In the genomic region with DNA sequence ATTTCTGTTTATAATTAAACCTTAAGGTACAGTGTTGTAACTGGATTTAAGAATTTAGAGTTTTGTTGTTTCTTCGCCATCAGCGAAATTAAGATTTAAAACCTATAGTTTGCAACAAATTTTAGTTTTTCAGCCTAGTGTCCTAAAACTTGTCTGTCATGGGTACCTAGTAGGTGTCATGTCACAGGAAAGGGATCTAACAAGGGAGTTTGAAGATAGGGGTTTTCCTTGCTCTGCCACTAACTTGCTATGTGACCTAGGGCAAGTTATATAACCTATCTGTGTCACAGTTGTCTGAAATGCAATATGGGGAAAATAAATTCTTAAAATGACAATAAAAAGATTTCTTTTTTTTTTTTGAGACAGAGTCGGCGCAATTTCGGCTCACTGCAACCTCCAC, we compare ENCODE assay signal across 15 cellular contexts. TPM values are rescaled to one million over a fixed set of nuclear protein-coding genes. Genes with fewer than 3 reads are reported as not detected.
A peak's percentile ranks its signal among the peaks of the same experiment; 100 is the strongest.
DNase-seq lines count a peak whose midpoint lies in the region; ATAC-seq, FAIRE-seq and TF ChIP-seq lines count a peak whose summit lies in the region.
"Had no signal": no experiment of that assay in that cellular context is flagged by ENCODE, and none has a peak within 500 bp of the region (broad histone marks: within the 10 kb centered on the region; RNA-seq: fewer than 3 reads in every experiment).

No MANE protein-coding gene starts in this region.

- CTCF ChIA-PET in A549 (lab: Yijun Ruan, JAX): interaction anchor here (1.3 to 2.3 kb wide), 5 partner anchors 10 to 54 kb away, joined by 3 to 7 read pairs (median 6); no protein-coding TSS in a partner anchor
- CTCF ChIA-PET in CD8-positive, alpha-beta T cell (lab: Charles Lee): no interaction called here

- H3K27ac Mint-ChIP-seq in glutamatergic neuron (ENCODE audit: unreplicated experiment): peak overlapping the region; percentile 81
- H3K27ac Mint-ChIP-seq in CD8-positive, alpha-beta T cell: no peak overlapping the region
- H3K27ac Mint-ChIP-seq: activated CD4-positive, alpha-beta T cell treated with anti-CD3 and anti-CD28 coated beads, Interleukin-2, amount 10 ng/mL, durations not matched to agents 7 days and 5 days had no signal

- intact Hi-C loops in psoas muscle (cut with DNase I): no loop called here
- intact Hi-C loops in CD8-positive, alpha-beta T cell (cut with DNase I, micrococcal nuclease): no loop called here

- POLR2A ChIA-PET in A549 (lab: Yijun Ruan, JAX): interaction anchor here (1.1 kb wide), 1 partner anchor 9 kb away, joined by 4 read pairs; a partner anchor contains a TSS
- POLR2A ChIA-PET in CD8-positive, alpha-beta T cell (lab: Charles Lee): interaction anchor here (0.7 kb wide), 1 partner anchor 8 kb away, joined by 3 read pairs; no protein-coding TSS in a partner anchor

- H3K4me2 ChIP-seq in A549: peak overlapping the region; percentile 66

- TF ChIP-seq CTCF in A549 (IDR thresholded peaks at IDR 0.05): no peak
- no peak for TF ChIP-seq CTCF in RWPE2 (IDR thresholded peaks at IDR 0.05; ENCODE audit: poor library complexity, severe bottlenecking)
- no peak for TF ChIP-seq CTCF in glutamatergic neuron (IDR thresholded peaks at IDR 0.05; ENCODE audit: partially characterized antibody, unreplicated experiment)
- TF ChIP-seq CTCF in psoas muscle (IDR thresholded peaks at IDR 0.05): no peak
- TF ChIP-seq CTCF in CD8-positive, alpha-beta T cell (IDR thresholded peaks at IDR 0.05): no peak

- DNase-seq in A549 (ENCODE audit: low read depth in 1 of 2, low spot score in 1 of 2) (no peak), RWPE2 (ENCODE audit: low spot score) (no peak), glutamatergic neuron (no peak), psoas muscle (no peak), DMS153 (lab: John Stamatoyannopoulos, UW) (no peak), HAP-1 (ENCODE audit: low spot score in 2 of 2) (no peak)
- DNase-seq in CD8-positive, alpha-beta T cell: no peak
- DNase-seq: activated CD4-positive, alpha-beta T cell treated with anti-CD3 and anti-CD28 coated beads, Interleukin-2, amount 10 ng/mL, durations not matched to agents 7 days and 5 days; Calu3; cortex of kidney; KG1; stimulated activated naive CD4-positive, alpha-beta T cell treated with Interleukin-2 at 50 U/mL for 16 hours; T-helper 17 cell had no signal

- H3K27ac ChIP-seq in A549 (peak overlapping the region in 1 of 2 experiments; percentile 12; a peak in 2 of 6 replicates), RWPE2 (ENCODE audit: poor library complexity, severe bottlenecking) (peak overlapping the region; percentile 34), psoas muscle (peak overlapping the region; percentile 75)
- no peak overlapping the region for H3K27ac ChIP-seq in CD8-positive, alpha-beta T cell (ENCODE audit: low read depth, low read length)

- no peak for ATAC-seq in A549
- no peak for ATAC-seq in RWPE2 (ENCODE audit: low read depth)
- no peak for ATAC-seq in psoas muscle
- ATAC-seq in HG02588 (IDR thresholded peaks at IDR 0.05; ENCODE audit: unreplicated experiment): no peak
- ATAC-seq in CD8-positive, alpha-beta T cell: no peak
- ATAC-seq: T-helper 17 cell had no signal

- H3K4me3 ChIP-seq in A549: no peak overlapping the region
- H3K4me3 ChIP-seq in RWPE2 (ENCODE audit: severe bottlenecking): no peak overlapping the region
- no peak overlapping the region for H3K4me3 ChIP-seq in psoas muscle
- no peak overlapping the region for H3K4me3 ChIP-seq in CD8-positive, alpha-beta T cell (ENCODE audit: low read depth, low read length)
- no peak overlapping the region for H3K4me3 ChIP-seq in HAP-1

- H3K36me3 ChIP-seq in RWPE2 (ENCODE audit: low read depth) (0 out of 2 replicates have a peak, but pooled peaks cover 8% of the 10 kb centered on the region), psoas muscle (ENCODE audit: insufficient read depth in 1 of 2, low read depth in 1 of 2) (no peaks in the 10 kb centered on the region), HAP-1 (replicated peaks) (no peaks in the 10 kb centered on the region)
- H3K36me3 ChIP-seq in CD8-positive, alpha-beta T cell (ENCODE audit: insufficient read depth, low read length): no peaks in the 10 kb centered on the region

- H3K4me1 ChIP-seq in A549 (peaks cover 24% of the 10 kb centered on the region), RWPE2 (ENCODE audit: insufficient read depth, poor library complexity, severe bottlenecking) (peaks cover 18% of the 10 kb centered on the region), psoas muscle (peaks cover 45% of the 10 kb centered on the region), HAP-1 (peaks cover 14% of the 10 kb centered on the region)
- H3K4me1 ChIP-seq in CD8-positive, alpha-beta T cell (ENCODE audit: insufficient read depth, low read length): no peaks in the 10 kb centered on the region

- H3K36me3 Mint-ChIP-seq in glutamatergic neuron (ENCODE audit: unreplicated experiment): peaks cover 7% of the 10 kb centered on the region
- H3K36me3 Mint-ChIP-seq in CD8-positive, alpha-beta T cell: peaks cover 5% of the 10 kb centered on the region

- H3K9me3 ChIP-seq in A549 (0 out of 3 replicates have a peak, but pooled peaks cover 8% of the 10 kb centered on the region), RWPE2 (ENCODE audit: severe bottlenecking) (peaks cover 40% of the 10 kb centered on the region), psoas muscle (no peaks in the 10 kb centered on the region), HAP-1 (peaks cover 7% of the 10 kb centered on the region)
- H3K9me3 ChIP-seq in CD8-positive, alpha-beta T cell (ENCODE audit: low read length): no peaks in the 10 kb centered on the region

- no peaks in the 10 kb centered on the region for H3K27me3 ChIP-seq in RWPE2 (ENCODE audit: insufficient read depth, poor library complexity, severe bottlenecking)
- no peaks in the 10 kb centered on the region for H3K27me3 ChIP-seq in psoas muscle (ENCODE audit: insufficient read depth in 3 of 3, low read length in 2 of 3)
- H3K27me3 ChIP-seq in CD8-positive, alpha-beta T cell (ENCODE audit: insufficient read depth, low read length): no peaks in the 10 kb centered on the region
- H3K27me3 ChIP-seq in HAP-1 (ENCODE audit: low read depth): no peaks in the 10 kb centered on the region

- H3K4me1 Mint-ChIP-seq in glutamatergic neuron (ENCODE audit: low read depth, unreplicated experiment): peaks cover 36% of the 10 kb centered on the region
- H3K4me1 Mint-ChIP-seq in CD8-positive, alpha-beta T cell (ENCODE audit: low read depth): peaks cover 6% of the 10 kb centered on the region
- H3K4me1 Mint-ChIP-seq: activated CD4-positive, alpha-beta T cell treated with anti-CD3 and anti-CD28 coated beads, Interleukin-2, amount 10 ng/mL, durations not matched to agents 7 days and 5 days had no signal

- TF ChIP-seq EP300 in A549 (IDR thresholded peaks at IDR 0.05): no peak

- 97% methylated on average over 5 of the region's 5 CpGs for WGBS in A549 (ENCODE audit: missing lambda C conversion rate)
- WGBS in psoas muscle, 3 donors: 86 to 90% (median 87%) methylated on average over 5 of the region's 5 CpGs

- FAIRE-seq in A549 (lab: Jason Lieb, UNC): no peak
- FAIRE-seq: GM18507 had no signal

- no peak for TF ChIP-seq RAD21 in A549 (conservative IDR thresholded peaks at IDR 0.05 in 1 of 2, IDR thresholded peaks at IDR 0.05 in 1 of 2)

- in situ Hi-C loops in HAP-1 (cut with MboI; ENCODE audit: low sequenced_read_pairs): no loop called here

- peaks cover 6% of the 10 kb centered on the region for H3K9me3 Mint-ChIP-seq in glutamatergic neuron (ENCODE audit: unreplicated experiment)
- no peaks in the 10 kb centered on the region for H3K9me3 Mint-ChIP-seq in CD8-positive, alpha-beta T cell

- peaks cover 4% of the 10 kb centered on the region for H3K27me3 Mint-ChIP-seq in glutamatergic neuron (ENCODE audit: unreplicated experiment)
- H3K27me3 Mint-ChIP-seq in CD8-positive, alpha-beta T cell (ENCODE audit: low read depth): no peaks in the 10 kb centered on the region
- H3K27me3 Mint-ChIP-seq: activated CD4-positive, alpha-beta T cell treated with anti-CD3 and anti-CD28 coated beads, Interleukin-2, amount 10 ng/mL, durations not matched to agents 7 days and 5 days; T-helper 17 cell had no signal

- TF ChIP-seq POLR2A in A549 (IDR thresholded peaks at IDR 0.05; ENCODE audit: low read length): no peak

- no peak overlapping the region for H3K4me3 Mint-ChIP-seq in glutamatergic neuron (ENCODE audit: unreplicated experiment)
- no peak overlapping the region for H3K4me3 Mint-ChIP-seq in CD8-positive, alpha-beta T cell
- H3K4me3 Mint-ChIP-seq: activated CD4-positive, alpha-beta T cell treated with anti-CD3 and anti-CD28 coated beads, Interleukin-2, amount 10 ng/mL, durations not matched to agents 7 days and 5 days; T-helper 17 cell had no signal

TF ChIP-seq in A549, 52 proteins besides CTCF, POLR2A, EP300 and RAD21 (continues in another document):
- TF ChIP-seq NPAS2 (CRISPR knock-in tag; IDR thresholded peaks at IDR 0.05; ENCODE audit: borderline replicate concordance) (no peak), RARB (CRISPR knock-in tag; IDR thresholded peaks at IDR 0.05) (no peak), KDM5A (IDR thresholded peaks at IDR 0.05) (no peak), HDAC2 (IDR thresholded peaks at IDR 0.05) (no peak), CHD2 (IDR thresholded peaks at IDR 0.05; ENCODE audit: low read length, partially characterized antibody) (no peak), NR3C1 (IDR thresholded peaks at IDR 0.05) (no peak), FOXS1 (CRISPR knock-in tag; IDR thresholded peaks at IDR 0.05) (no peak), MYC (IDR thresholded peaks at IDR 0.05; ENCODE audit: borderline replicate concordance, low read length) (no peak)
- TF ChIP-seq, protein P1, sequence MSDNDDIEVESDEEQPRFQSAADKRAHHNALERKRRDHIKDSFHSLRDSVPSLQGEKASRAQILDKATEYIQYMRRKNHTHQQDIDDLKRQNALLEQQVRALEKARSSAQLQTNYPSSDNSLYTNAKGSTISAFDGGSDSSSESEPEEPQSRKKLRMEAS (IDR thresholded peaks at IDR 0.05): no peak
- TF ChIP-seq, protein P2, sequence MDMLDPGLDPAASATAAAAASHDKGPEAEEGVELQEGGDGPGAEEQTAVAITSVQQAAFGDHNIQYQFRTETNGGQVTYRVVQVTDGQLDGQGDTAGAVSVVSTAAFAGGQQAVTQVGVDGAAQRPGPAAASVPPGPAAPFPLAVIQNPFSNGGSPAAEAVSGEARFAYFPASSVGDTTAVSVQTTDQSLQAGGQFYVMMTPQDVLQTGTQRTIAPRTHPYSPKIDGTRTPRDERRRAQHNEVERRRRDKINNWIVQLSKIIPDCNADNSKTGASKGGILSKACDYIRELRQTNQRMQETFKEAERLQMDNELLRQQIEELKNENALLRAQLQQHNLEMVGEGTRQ (IDR thresholded peaks at IDR 0.05): no peak

RNA-seq across cellular contexts. Expression of a gene that starts 9.2 kb away (rescaled TPM):
- polyA plus RNA-seq in A549 (2011; rRNA removed) (26.5 and 37.5 TPM in 2 replicates), A549 (2017; fragmentation: RNase III; extraction: RNeasy Plus Mini Kit Qiagen cat#74134 plus additional on column Dnase treatment) (30.0 to 32.6 TPM (median 32.4 TPM) in 3 replicates), psoas muscle (10 to 100 TPM; 15.5 to 31.2 (median 26.4) TPM)
- polyA plus RNA-seq in A549 (2012; cell fraction: cytosol; rRNA removed): 16.5 and 23.9 TPM in 2 replicates
- polyA plus RNA-seq in A549 (2012; cell fraction: nucleus; rRNA removed): 30.8 and 36.5 TPM in 2 replicates
- 54.3 and 56.9 TPM in 2 replicates for polyA minus RNA-seq in A549 (2011; rRNA and poly(A)+ RNA removed)
- total RNA-seq in glutamatergic neuron (ENCODE audit: unreplicated experiment) (118 TPM), psoas muscle (10 to 100 TPM; 30.6 to 41.0 (median 34.5) TPM)
- total RNA-seq in CD8-positive, alpha-beta T cell: 10 to 100 TPM; 37.5 to 38.0 TPM
